ENCODE assay signal across 16 cellular contexts in the genomic region with DNA sequence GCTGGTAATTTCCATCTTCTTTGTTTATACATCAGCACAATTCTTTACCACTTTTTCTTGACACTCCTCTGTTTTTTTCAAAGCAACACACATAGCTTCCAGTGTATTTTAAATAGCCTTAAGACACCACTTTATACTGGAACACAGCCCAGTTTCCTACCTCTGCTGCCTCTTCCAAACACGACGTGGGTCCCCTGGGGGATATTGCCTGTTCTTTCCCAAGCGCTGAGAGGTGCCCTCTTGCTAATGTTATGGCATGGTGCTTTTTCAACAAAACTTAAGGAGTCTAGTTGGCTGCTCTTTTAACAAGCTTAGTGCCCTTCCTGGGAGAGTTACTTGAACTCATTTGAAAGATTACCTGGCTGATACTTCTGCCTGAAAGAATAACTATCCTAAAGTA.
"Had no signal": no experiment of that assay in that cellular context is flagged by ENCODE, and none has a peak within 500 bp of the region (broad histone marks: within the 10 kb centered on the region; RNA-seq: fewer than 3 reads in every experiment).

No MANE protein-coding gene starts in this region.

- H3K36me3 ChIP-seq: suprapubic skin had no signal

- H3K4me3 Mint-ChIP-seq: activated CD4-positive, alpha-beta memory T cell treated with anti-CD3 and anti-CD28 coated beads, Interleukin-2, amount 10 ng/mL, durations not matched to agents 7 days and 5 days; activated T-cell treated with anti-CD3 and anti-CD28 coated beads, Interleukin-2, amount 50 U/mL, for 24 hours; dendritic cell treated with granulocyte-macrophage colony-stimulating factor and Interleukin-4, amounts not matched to agents 40 ng/mL and 50 ng/mL, for 4 days; nephron; stimulated activated naive CD8-positive, alpha-beta T cell treated with anti-CD3 and anti-CD28 coated beads, Interleukin-15, Interleukin-2, amounts not matched to agents 100 ng/mL and 50 ng/mL, for 24 hours; type B pancreatic cell; WTC11 had no signal

- DNase-seq: activated CD4-positive, alpha-beta memory T cell treated with anti-CD3 and anti-CD28 coated beads, Interleukin-2, amount 10 ng/mL, durations not matched to agents 7 days and 5 days; activated CD4-positive, alpha-beta T cell treated with anti-CD3 and anti-CD28 coated beads for 4 hours; activated naive CD4-positive, alpha-beta T cell treated with anti-CD3 and anti-CD28 coated beads, Interleukin-2, amount 50 U/mL, for 16 hours; activated T-cell treated with anti-CD3 and anti-CD28 coated beads, Interleukin-2, amount 50 U/mL, for 24 hours; effector memory CD4-positive, alpha-beta T cell; foreskin fibroblast; kidney glomerular epithelial cell; left ventricle myocardium superior; mesendoderm; psoas muscle had no signal

- H3K27ac Mint-ChIP-seq: activated CD4-positive, alpha-beta memory T cell treated with anti-CD3 and anti-CD28 coated beads, Interleukin-2, amount 10 ng/mL, durations not matched to agents 7 days and 5 days; activated T-cell treated with anti-CD3 and anti-CD28 coated beads, Interleukin-2, amount 50 U/mL, for 24 hours; dendritic cell treated with granulocyte-macrophage colony-stimulating factor and Interleukin-4, amounts not matched to agents 40 ng/mL and 50 ng/mL, for 4 days; nephron; stimulated activated naive CD8-positive, alpha-beta T cell treated with anti-CD3 and anti-CD28 coated beads, Interleukin-15, Interleukin-2, amounts not matched to agents 100 ng/mL and 50 ng/mL, for 24 hours; type B pancreatic cell; WTC11 had no signal

- H3K9me3 ChIP-seq: psoas muscle, suprapubic skin had no signal

- H3K4me1 ChIP-seq: psoas muscle had no signal

- H3K4me3 ChIP-seq: psoas muscle, suprapubic skin had no signal

- H3K36me3 Mint-ChIP-seq: type B pancreatic cell, WTC11 had no signal

- H3K4me1 Mint-ChIP-seq: activated CD4-positive, alpha-beta memory T cell treated with anti-CD3 and anti-CD28 coated beads, Interleukin-2, amount 10 ng/mL, durations not matched to agents 7 days and 5 days had no signal

- H3K9me3 Mint-ChIP-seq: activated CD4-positive, alpha-beta memory T cell treated with anti-CD3 and anti-CD28 coated beads, Interleukin-2, amount 10 ng/mL, durations not matched to agents 7 days and 5 days; activated T-cell treated with anti-CD3 and anti-CD28 coated beads, Interleukin-2, amount 50 U/mL, for 24 hours; dendritic cell treated with granulocyte-macrophage colony-stimulating factor and Interleukin-4, amounts not matched to agents 40 ng/mL and 50 ng/mL, for 4 days; nephron; stimulated activated naive CD8-positive, alpha-beta T cell treated with anti-CD3 and anti-CD28 coated beads, Interleukin-15, Interleukin-2, amounts not matched to agents 100 ng/mL and 50 ng/mL, for 24 hours; type B pancreatic cell; WTC11 had no signal

- H3K27me3 Mint-ChIP-seq: dendritic cell treated with granulocyte-macrophage colony-stimulating factor and Interleukin-4, amounts not matched to agents 40 ng/mL and 50 ng/mL, for 4 days had no signal

- H3K27ac ChIP-seq: psoas muscle, suprapubic skin had no signal
